Comparison of ENCODE assay signal across 8 cellular contexts in genomic region chr3:136751259-136752045, GRCh38. TPM values are rescaled to one million over a fixed set of nuclear protein-coding genes. Genes with fewer than 3 reads are reported as not detected.
DNase-seq lines count a peak whose midpoint lies in the region; ATAC-seq and TF ChIP-seq lines count a peak whose summit lies in the region.

No MANE protein-coding gene starts in this region.

- under 1% methylated on average over 75 of the region's 77 CpGs for WGBS in HUES64
- WGBS in esophagus muscularis mucosa, result under 1% methylated on average over 9 of the region's 77 CpGs

- H3K36me3 ChIP-seq in HUES64 (ENCODE audit: insufficient read depth, low read length) (no peaks in the 10 kb centered on the region), esophagus muscularis mucosa (no peaks in the 10 kb centered on the region)

- peak overlapping the region; percentile 97 for H3K9ac ChIP-seq in HUES64 (ENCODE audit: low read depth, low read length)

- intact Hi-C loops in esophagus muscularis mucosa (cut with DNase I), result loop anchor here (1.0 to 10.0 kb wide), 5 partner anchors 111 to 676 kb away; partner anchors contain the start of genes NCK1 and PCCB

- peak; percentile 26 for ATAC-seq in GM19324 (IDR thresholded peaks at IDR 0.05; ENCODE audit: low FRiP score, unreplicated experiment)

- no peak for TF ChIP-seq EP300 in esophagus muscularis mucosa (IDR thresholded peaks at IDR 0.05)

- peak; percentile 43 for DNase-seq in AG09309 (ENCODE audit: low read depth)
- DNase-seq in activated T-cell treated with anti-CD3 and anti-CD28 coated beads, Interleukin-2, amount 50 U/mL, for 48 hours, result peak; percentile 78 to 79
- peak; percentile 94 for DNase-seq in esophagus muscularis mucosa (ENCODE audit: extremely low spot score)
- peak; percentile 83 for DNase-seq in myocyte (ENCODE audit: low read depth)
- DNase-seq in stimulated activated CD8-positive, alpha-beta memory T cell treated with anti-CD3 and anti-CD28 coated beads, Interleukin-7, amount 100 ng/mL, for 4 hours (ENCODE audit: low read depth in 2 of 2), result peak; percentile 16 to 62

- H3K27me3 ChIP-seq in HUES64 (ENCODE audit: insufficient read depth, low read length) (no peaks in the 10 kb centered on the region), esophagus muscularis mucosa (no peaks in the 10 kb centered on the region)

- H3K4me3 ChIP-seq in AG09309 (ENCODE audit: control insufficient read depth, low read depth, low read length) (peak overlapping the region; percentile 83), HUES64 (ENCODE audit: low read length) (peak overlapping the region; percentile 76), esophagus muscularis mucosa (peak overlapping the region; percentile 83 to 96 (median 90))

- peaks cover 31% of the 10 kb centered on the region for H3K4me1 ChIP-seq in HUES64 (ENCODE audit: insufficient read depth, low read length)
- H3K4me1 ChIP-seq in esophagus muscularis mucosa, result peaks cover 30 to 54% (median 53%) of the 10 kb centered on the region in 4 donors

- H3K27ac ChIP-seq in HUES64 (ENCODE audit: low read depth, low read length), result peak overlapping the region; percentile 100
- H3K27ac ChIP-seq in esophagus muscularis mucosa (replicated peaks in 1 of 4), result peak overlapping the region; percentile 97 to 100 (median 100)

- no peak for TF ChIP-seq CTCF in AG09309 (IDR thresholded peaks at IDR 0.05; ENCODE audit: control insufficient read depth, insufficient read depth, low read depth, low read length, missing control alignments)
- peak in 1 of 3 experiments; percentile 13 for TF ChIP-seq CTCF in esophagus muscularis mucosa (IDR thresholded peaks at IDR 0.05)

- TF ChIP-seq POLR2A in esophagus muscularis mucosa (IDR thresholded peaks at IDR 0.05; ENCODE audit: low read depth), result no peak

- H3K9me3 ChIP-seq in HUES64 (ENCODE audit: insufficient read depth, low read depth, low read length) (no peaks in the 10 kb centered on the region), esophagus muscularis mucosa (no peaks in the 10 kb centered on the region)

TF ChIP-seq in PFSK-1, 5 proteins besides CTCF, POLR2A, EP300 and RAD21:
- no peak for TF ChIP-seq TAF1 (IDR thresholded peaks at IDR 0.05; ENCODE audit: borderline replicate concordance, insufficient read depth, low read length)
- TF ChIP-seq POLR2AphosphoS5 (IDR thresholded peaks at IDR 0.05; ENCODE audit: low read depth, low read length), result peak; percentile 47; the same call in 1 of the 2 replicates
- no peak for TF ChIP-seq FOXP2 (optimal IDR thresholded peaks at IDR 0.05; ENCODE audit: borderline replicate concordance, extremely low read depth, extremely low read length, insufficient read depth)

RNA-seq across cellular contexts. Expression of gene STAG1, which starts 0.7 kb away (rescaled TPM):
- 20.5 TPM for polyA plus RNA-seq in HUES64 (2013, experiment 1 of 2)
- 16.9 TPM for polyA plus RNA-seq in HUES64 (2013, experiment 2 of 2)
- polyA plus RNA-seq in PFSK-1 (2012; ENCODE audit: insufficient read length, low read depth), result 6.3 TPM
- total RNA-seq in esophagus muscularis mucosa, result 10 to 100 TPM; 32.6 to 44.0 (median 40.5) TPM
- total RNA-seq in myocyte, result 27.5 and 29.3 TPM in 2 replicates
- 7.2 TPM for polyA plus RNA-seq in myocyte (2012)

Comparison
In these comparisons a context has a peak if more than half of its experiments do, and no peak if none do; other contexts are left out.
1. Peak in every context shown above with its lines: DNase-seq, ATAC-seq, H3K4me3 ChIP-seq and H3K27ac ChIP-seq.
2. DNase-seq: peak in every context shown above with its lines; median percentile 94 in esophagus muscularis mucosa; 83 in myocyte; 78 in activated T-cell treated with anti-CD3 and anti-CD28 coated beads, Interleukin-2, amount 50 U/mL, for 48 hours; 43 in AG09309; 39 in stimulated activated CD8-positive, alpha-beta memory T cell treated with anti-CD3 and anti-CD28 coated beads, Interleukin-7, amount 100 ng/mL, for 4 hours.